ENCODE assay signal across 7 cellular contexts in the genomic region with DNA sequence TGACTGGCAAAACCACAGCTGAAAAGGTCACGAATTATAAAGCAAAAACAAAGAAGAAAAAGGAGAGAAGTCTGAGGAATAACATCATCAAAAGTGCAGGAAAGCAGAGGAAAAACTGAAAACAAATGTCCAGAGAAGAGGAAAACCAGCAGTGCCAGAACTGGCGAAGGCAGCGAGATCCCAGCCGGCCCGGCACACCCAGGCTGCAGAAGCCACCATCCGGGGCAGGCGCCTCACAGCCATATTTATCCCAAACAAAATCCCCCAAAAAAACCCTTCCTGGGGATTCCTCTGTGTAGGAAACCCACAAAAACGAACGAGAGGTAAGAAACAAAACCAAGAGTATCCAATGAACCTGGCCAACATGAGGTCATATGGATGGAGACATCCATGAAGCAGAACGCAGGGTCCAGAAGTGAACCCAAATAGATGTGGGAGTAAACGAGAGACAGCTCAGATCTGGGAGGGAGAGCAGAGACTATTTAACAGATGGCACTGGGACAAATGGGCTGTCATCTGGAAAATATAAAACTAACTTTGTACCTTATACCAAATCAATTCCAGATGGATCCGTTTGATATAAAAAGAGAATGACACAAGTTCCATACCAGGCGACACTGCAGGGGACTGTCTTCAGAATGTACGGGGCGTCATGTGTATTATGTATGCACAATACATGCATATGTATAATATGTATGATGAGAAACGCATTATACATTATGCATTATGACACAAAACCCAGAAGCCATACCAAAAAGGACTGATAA. TPM values are rescaled to one million over a fixed set of nuclear protein-coding genes. Genes with fewer than 3 reads are reported as not detected.
A peak's percentile ranks its signal among the peaks of the same experiment; 100 is the strongest.
DNase-seq lines count a peak whose midpoint lies in the region; ATAC-seq and TF ChIP-seq lines count a peak whose summit lies in the region.
"Not testable (repeated sequence)": the region's sequence is repeated elsewhere in the genome, so short reads cannot be mapped to it uniquely, and the experiment has no call there.

No MANE protein-coding gene starts in this region.

- peaks cover 21% of the 10 kb centered on the region for H3K36me3 Mint-ChIP-seq in CD4-positive, CD25-positive, alpha-beta regulatory T cell
- H3K36me3 Mint-ChIP-seq in activated naive CD4-positive, alpha-beta T cell treated with anti-CD3 and anti-CD28 coated beads, Interleukin-2, amount 50 U/mL, for 24 hours; central memory CD8-positive, alpha-beta T cell (ENCODE audit: insufficient read depth): not testable (repeated sequence)
- peaks cover 13% of the 10 kb centered on the region for H3K36me3 Mint-ChIP-seq in osteocyte (ENCODE audit: unreplicated experiment)

- H3K9me3 Mint-ChIP-seq in CD4-positive, CD25-positive, alpha-beta regulatory T cell; activated naive CD4-positive, alpha-beta T cell treated with anti-CD3 and anti-CD28 coated beads, Interleukin-2, amount 50 U/mL, for 24 hours; central memory CD8-positive, alpha-beta T cell; osteocyte (ENCODE audit: unreplicated experiment): not testable (repeated sequence)

- peaks cover 32% of the 10 kb centered on the region for H3K4me1 ChIP-seq in CD4-positive, CD25-positive, alpha-beta regulatory T cell (ENCODE audit: control insufficient read depth, insufficient read depth, low read length, poor library complexity, severe bottlenecking)
- H3K4me1 ChIP-seq in SK-N-SH (ENCODE audit: control insufficient read depth in 1 of 2, insufficient read depth in 2 of 2, low read depth in 1 of 2, low read length in 1 of 2) (peaks cover 23 to 60% of the 10 kb centered on the region in 2 experiments), right atrium auricular region (peaks cover 0 to 55% of the 10 kb centered on the region in 2 donors), thyroid gland (peaks cover 46 to 60% of the 10 kb centered on the region in 2 donors)

- 68% methylated on average over 16 of the region's 16 CpGs for WGBS in SK-N-SH (ENCODE audit: low lambda C conversion rate)
- 81 to 86% methylated on average over 16 of the region's 16 CpGs for WGBS in thyroid gland, 2 donors

- H4K20me1 ChIP-seq in SK-N-SH (ENCODE audit: insufficient read depth): peaks cover 90% of the 10 kb centered on the region

- H3K9me2 ChIP-seq in SK-N-SH: not testable (repeated sequence)

- intact Hi-C loops in thyroid gland (cut with DNase I): not testable (repeated sequence)

- not testable (repeated sequence) for H3K9me3 ChIP-seq in CD4-positive, CD25-positive, alpha-beta regulatory T cell (ENCODE audit: control insufficient read depth in 2 of 2, low read length in 2 of 2); SK-N-SH; right atrium auricular region; thyroid gland

- not testable (repeated sequence) for TF ChIP-seq POLR2A in thyroid gland (IDR thresholded peaks at IDR 0.05)

- H3K4me1 Mint-ChIP-seq in CD4-positive, CD25-positive, alpha-beta regulatory T cell: peaks cover 26 to 88% (median 56%) of the 10 kb centered on the region in 4 donors
- peaks cover 72% of the 10 kb centered on the region for H3K4me1 Mint-ChIP-seq in activated naive CD4-positive, alpha-beta T cell treated with anti-CD3 and anti-CD28 coated beads, Interleukin-2, amount 50 U/mL, for 24 hours
- peaks cover 64% of the 10 kb centered on the region for H3K4me1 Mint-ChIP-seq in central memory CD8-positive, alpha-beta T cell
- H3K4me1 Mint-ChIP-seq in osteocyte (ENCODE audit: unreplicated experiment): peaks cover 62% of the 10 kb centered on the region

- not testable (repeated sequence) for TF ChIP-seq RAD21 in SK-N-SH (IDR thresholded peaks at IDR 0.05; ENCODE audit: low read length)

- not testable (repeated sequence) for DNase-seq in CD4-positive, CD25-positive, alpha-beta regulatory T cell; central memory CD8-positive, alpha-beta T cell (ENCODE audit: low spot score in 2 of 2); right atrium auricular region (ENCODE audit: low spot score); osteocyte (ENCODE audit: extremely low spot score, unreplicated experiment); thyroid gland
- peak; percentile 52 for DNase-seq in SK-N-SH

- not testable (repeated sequence) for H3K4me2 ChIP-seq in SK-N-SH

- not testable (repeated sequence) for H3K9ac ChIP-seq in SK-N-SH

- not testable (repeated sequence) for H3F3A ChIP-seq in SK-N-SH (replicated peaks; ENCODE audit: insufficient read depth)

- CTCF ChIA-PET in SK-N-SH (lab: Yijun Ruan, JAX): interaction anchor here (0.7 kb wide), 1 partner anchor 66 kb away, joined by 3 read pairs; no protein-coding TSS in a partner anchor

- H3K79me2 ChIP-seq in SK-N-SH (ENCODE audit: insufficient read depth): peaks cover 96% of the 10 kb centered on the region

- H3K27ac ChIP-seq in CD4-positive, CD25-positive, alpha-beta regulatory T cell (ENCODE audit: insufficient read depth, low read length, poor library complexity, severe bottlenecking): not testable (repeated sequence)
- H3K27ac ChIP-seq in SK-N-SH (ENCODE audit: low read depth in 2 of 2, low read length in 1 of 2): peak overlapping the region; percentile 28 to 89; a peak in 3 of 4 replicates
- peak overlapping the region; percentile 2 to 21 for H3K27ac ChIP-seq in right atrium auricular region
- H3K27ac ChIP-seq in thyroid gland: peak overlapping the region in 2 of 3 donors; percentile 17 to 24

- not testable (repeated sequence) for H3K27me3 Mint-ChIP-seq in CD4-positive, CD25-positive, alpha-beta regulatory T cell; activated naive CD4-positive, alpha-beta T cell treated with anti-CD3 and anti-CD28 coated beads, Interleukin-2, amount 50 U/mL, for 24 hours; central memory CD8-positive, alpha-beta T cell; osteocyte (ENCODE audit: unreplicated experiment)

- not testable (repeated sequence) for ATAC-seq in CD4-positive, CD25-positive, alpha-beta regulatory T cell (ENCODE audit: low read depth in 2 of 2); central memory CD8-positive, alpha-beta T cell (replicated peaks; ENCODE audit: extremely low read depth, poor library complexity, severe bottlenecking)

- not testable (repeated sequence) for H3K4me3 ChIP-seq in CD4-positive, CD25-positive, alpha-beta regulatory T cell (ENCODE audit: low read depth, low read length); SK-N-SH (ENCODE audit: low read depth in 2 of 2, low read length in 1 of 2); right atrium auricular region; thyroid gland (replicated peaks in 1 of 3)

- not testable (repeated sequence) for TF ChIP-seq CTCF in SK-N-SH (IDR thresholded peaks at IDR 0.05); right atrium auricular region (IDR thresholded peaks at IDR 0.05); osteocyte (IDR thresholded peaks at IDR 0.05); thyroid gland (IDR thresholded peaks at IDR 0.05)

- H3K27ac Mint-ChIP-seq in CD4-positive, CD25-positive, alpha-beta regulatory T cell: peak overlapping the region; percentile 51 to 97 (median 69)
- H3K27ac Mint-ChIP-seq in activated naive CD4-positive, alpha-beta T cell treated with anti-CD3 and anti-CD28 coated beads, Interleukin-2, amount 50 U/mL, for 24 hours: peak overlapping the region; percentile 59
- H3K27ac Mint-ChIP-seq in central memory CD8-positive, alpha-beta T cell (ENCODE audit: low read depth): peak overlapping the region; percentile 39
- peak overlapping the region; percentile 42 for H3K27ac Mint-ChIP-seq in osteocyte (ENCODE audit: unreplicated experiment)

- not testable (repeated sequence) for H3K36me3 ChIP-seq in CD4-positive, CD25-positive, alpha-beta regulatory T cell (ENCODE audit: control insufficient read depth, insufficient read depth, low read length); SK-N-SH (replicated peaks in 1 of 2; ENCODE audit: control insufficient read depth in 1 of 2, insufficient read depth in 2 of 2, low read length in 1 of 2); right atrium auricular region; thyroid gland

- H3K27me3 ChIP-seq in CD4-positive, CD25-positive, alpha-beta regulatory T cell (ENCODE audit: control insufficient read depth, insufficient read depth, low read length); SK-N-SH (ENCODE audit: insufficient read depth); right atrium auricular region; thyroid gland: not testable (repeated sequence)

- peak overlapping the region; percentile 22 to 65 (median 31) for H3K4me3 Mint-ChIP-seq in CD4-positive, CD25-positive, alpha-beta regulatory T cell
- not testable (repeated sequence) for H3K4me3 Mint-ChIP-seq in activated naive CD4-positive, alpha-beta T cell treated with anti-CD3 and anti-CD28 coated beads, Interleukin-2, amount 50 U/mL, for 24 hours; central memory CD8-positive, alpha-beta T cell; osteocyte (ENCODE audit: unreplicated experiment)

- POLR2A ChIA-PET in SK-N-SH (lab: Yijun Ruan, JAX): not testable (repeated sequence)

- peak in 1 of 2 experiments; percentile 56; a peak in 1 of 4 replicates for TF ChIP-seq EP300 in SK-N-SH (IDR thresholded peaks at IDR 0.05; ENCODE audit: borderline replicate concordance in 1 of 2, low read depth in 1 of 2, low read length in 1 of 2)

- not testable (repeated sequence) for H2AFZ ChIP-seq in SK-N-SH (ENCODE audit: low read depth)

TF ChIP-seq in SK-N-SH, 30 proteins besides CTCF, POLR2A, EP300 and RAD21:
- TF ChIP-seq TCF12 (IDR thresholded peaks at IDR 0.05) (peak; percentile 54; the same call in 1 of the 2 replicates), CHD2 (IDR thresholded peaks at IDR 0.05; ENCODE audit: low read length, partially characterized antibody) (peak; percentile 26), MXI1 (IDR thresholded peaks at IDR 0.05; ENCODE audit: low read depth, low read length) (peak; percentile 24; the same call in 1 of the 2 replicates)

RNA-seq across cellular contexts. Expression of a gene that starts 10.4 kb away (rescaled TPM):
- 33.7 TPM for total RNA-seq in CD4-positive, CD25-positive, alpha-beta regulatory T cell
- 1 to 10 TPM; 1.6 to 2.2 (median 1.8) TPM for polyA plus RNA-seq in CD4-positive, CD25-positive, alpha-beta regulatory T cell
- 5.6 and 5.7 TPM in 2 replicates for polyA plus RNA-seq in SK-N-SH (2012; rRNA removed)
- polyA plus RNA-seq in SK-N-SH (2012; cell fraction: cytosol; rRNA removed): 5.4 and 5.9 TPM in 2 replicates
- polyA plus RNA-seq in SK-N-SH (2012; cell fraction: nucleus; rRNA removed): 22.8 and 27.5 TPM in 2 replicates
- 10 to 100 TPM; 10.6 to 18.0 TPM for total RNA-seq in right atrium auricular region
- total RNA-seq in osteocyte: 44.8 and 47.7 TPM in 2 replicates
- 10 to 100 TPM; 23.0 to 70.0 (median 27.6) TPM for total RNA-seq in thyroid gland
